6 cellular contexts compared by ENCODE assay signal in genomic region chr14:35653045-35653444, GRCh38.
"Had no signal": no experiment of that assay in that cellular context is flagged by ENCODE, and none has a peak within 500 bp of the region (broad histone marks: within the 10 kb centered on the region; RNA-seq: fewer than 3 reads in every experiment).

No MANE protein-coding gene starts in this region.

- H3K4me1 ChIP-seq: HAP-1 had no signal

- DNase-seq: GM23248, GOT3, H7 had no signal

- H3K9me3 ChIP-seq: HAP-1 had no signal

- H3K4me3 ChIP-seq: GM23248, HAP-1, K562 had no signal

- H3K27ac ChIP-seq: GM23248 had no signal

- H3K36me3 ChIP-seq: HAP-1 had no signal

- H2AFZ ChIP-seq: GM23248 had no signal

- H3K9ac ChIP-seq: GM23248 had no signal

- ATAC-seq: HCT116, K562 had no signal
